In the genomic region with DNA sequence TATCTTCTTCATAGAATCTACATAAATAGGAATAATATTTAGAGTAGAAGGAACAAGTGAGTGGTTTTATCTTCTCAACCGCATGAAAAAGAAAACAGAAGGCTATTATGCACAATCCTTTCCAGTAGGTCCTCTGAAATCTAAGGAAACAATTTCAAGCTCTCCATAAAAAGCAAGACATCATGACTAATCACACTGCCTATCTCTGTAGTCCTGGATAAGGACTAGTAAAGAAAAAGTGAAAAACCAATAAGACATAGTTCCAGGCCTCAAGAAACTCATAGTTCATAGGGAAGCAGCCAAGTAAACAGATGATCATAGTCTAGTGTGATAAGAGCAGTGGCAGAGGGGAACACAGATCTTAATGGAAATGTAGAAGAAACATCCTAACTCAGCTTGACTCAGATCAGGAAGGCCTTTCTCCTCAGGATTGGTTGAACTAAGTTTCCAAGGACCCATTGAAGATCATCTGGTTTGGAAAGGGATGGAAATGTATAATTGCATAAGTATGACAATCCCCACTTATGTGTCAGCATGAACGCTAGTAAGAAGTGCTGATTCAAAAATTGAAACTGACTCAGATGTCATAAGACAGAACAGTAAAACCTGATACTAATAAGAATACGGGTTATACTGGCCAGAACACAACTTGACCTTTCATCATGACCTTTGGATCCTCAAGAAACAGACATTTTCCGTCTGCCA, we compare ENCODE assay signal across 17 cellular contexts.
DNase-seq lines count a peak whose midpoint lies in the region; ATAC-seq lines count a peak whose summit lies in the region.
"Had no signal": no experiment of that assay in that cellular context is flagged by ENCODE, and none has a peak within 500 bp of the region (broad histone marks: within the 10 kb centered on the region; RNA-seq: fewer than 3 reads in every experiment).

No MANE protein-coding gene starts in this region.

- DNase-seq in AG08396 (ENCODE audit: low spot score) (peak; percentile 15), epithelial cell of prostate (ENCODE audit: low read depth, low spot score) (peak; percentile 10), NCI-H69 (lab: John Stamatoyannopoulos, UW) (no peak), superior temporal gyrus (ENCODE audit: extremely low spot score) (no peak)
- DNase-seq in activated naive CD4-positive, alpha-beta T cell treated with anti-CD3 and anti-CD28 coated beads, Interleukin-2, amount 50 U/mL, for 16 hours: no peak
- no peak for DNase-seq in activated CD4-positive, alpha-beta memory T cell treated with anti-CD3 and anti-CD28 coated beads for 36 hours
- DNase-seq: activated CD4-positive, alpha-beta T cell treated with anti-CD3 and anti-CD28 coated beads, Interleukin-2, amount 10 ng/mL, durations not matched to agents 24 days and 14 days; activated naive CD4-positive, alpha-beta T cell treated with Interleukin-2 at 50 U/mL for 16 hours; AML-193; esophagus squamous epithelium; kidney glomerular epithelial cell; naive B cell; NCI-H1694 treated with DMSO at 0.1 percent for 48 hours; T-cell; upper lobe of right lung had no signal

- H3K9me3 Mint-ChIP-seq in activated CD4-positive, alpha-beta memory T cell treated with anti-CD3 and anti-CD28 coated beads for 36 hours: no peaks in the 10 kb centered on the region
- H3K9me3 Mint-ChIP-seq: activated CD4-positive, alpha-beta T cell treated with anti-CD3 and anti-CD28 coated beads, Interleukin-2, amount 10 ng/mL, durations not matched to agents 24 days and 14 days; T-cell had no signal

- peak overlapping the region; percentile 61 for H3K27ac ChIP-seq in epithelial cell of prostate
- H3K27ac ChIP-seq: esophagus squamous epithelium, upper lobe of right lung had no signal

- POLR2A ChIA-PET in activated CD4-positive, alpha-beta memory T cell treated with anti-CD3 and anti-CD28 coated beads for 36 hours (lab: Charles Lee): no interaction called here

- peak; percentile 51 for ATAC-seq in GM19328 (IDR thresholded peaks at IDR 0.05; ENCODE audit: unreplicated experiment)
- ATAC-seq in HG03378 (IDR thresholded peaks at IDR 0.05; ENCODE audit: unreplicated experiment): peak; percentile 58
- ATAC-seq: T-cell, upper lobe of right lung had no signal

- no peaks in the 10 kb centered on the region for H3K4me1 Mint-ChIP-seq in activated CD4-positive, alpha-beta memory T cell treated with anti-CD3 and anti-CD28 coated beads for 36 hours (ENCODE audit: low read depth)
- H3K4me1 Mint-ChIP-seq: activated CD4-positive, alpha-beta T cell treated with anti-CD3 and anti-CD28 coated beads, Interleukin-2, amount 10 ng/mL, durations not matched to agents 24 days and 14 days; naive B cell; T-cell had no signal

- H3K27me3 Mint-ChIP-seq in activated CD4-positive, alpha-beta memory T cell treated with anti-CD3 and anti-CD28 coated beads for 36 hours: no peaks in the 10 kb centered on the region
- H3K27me3 Mint-ChIP-seq: activated CD4-positive, alpha-beta T cell treated with anti-CD3 and anti-CD28 coated beads, Interleukin-2, amount 10 ng/mL, durations not matched to agents 24 days and 14 days; naive B cell had no signal

- no peak overlapping the region for H3K4me3 Mint-ChIP-seq in activated CD4-positive, alpha-beta memory T cell treated with anti-CD3 and anti-CD28 coated beads for 36 hours
- H3K4me3 Mint-ChIP-seq: activated CD4-positive, alpha-beta T cell treated with anti-CD3 and anti-CD28 coated beads, Interleukin-2, amount 10 ng/mL, durations not matched to agents 24 days and 14 days; naive B cell; T-cell had no signal

- intact Hi-C loops in activated CD4-positive, alpha-beta memory T cell treated with anti-CD3 and anti-CD28 coated beads for 36 hours (cut with micrococcal nuclease): no loop called here

- no peak overlapping the region for H3K27ac Mint-ChIP-seq in activated CD4-positive, alpha-beta memory T cell treated with anti-CD3 and anti-CD28 coated beads for 36 hours
- H3K27ac Mint-ChIP-seq: activated CD4-positive, alpha-beta T cell treated with anti-CD3 and anti-CD28 coated beads, Interleukin-2, amount 10 ng/mL, durations not matched to agents 24 days and 14 days; naive B cell; T-cell had no signal

- CTCF ChIA-PET in activated CD4-positive, alpha-beta memory T cell treated with anti-CD3 and anti-CD28 coated beads for 36 hours (lab: Charles Lee): no interaction called here

- no peaks in the 10 kb centered on the region for H3K36me3 Mint-ChIP-seq in activated CD4-positive, alpha-beta memory T cell treated with anti-CD3 and anti-CD28 coated beads for 36 hours
- H3K36me3 Mint-ChIP-seq: naive B cell, T-cell had no signal

Comparison
In these comparisons a context has a peak if more than half of its experiments do, and no peak if none do; other contexts are left out.
1. DNase-seq: peak in AG08396 (single experiment) and epithelial cell of prostate (single experiment); none in activated naive CD4-positive, alpha-beta T cell treated with anti-CD3 and anti-CD28 coated beads, Interleukin-2, amount 50 U/mL, for 16 hours (single experiment), NCI-H69 (single experiment), activated CD4-positive, alpha-beta memory T cell treated with anti-CD3 and anti-CD28 coated beads for 36 hours (single experiment) and superior temporal gyrus (single experiment).